ENCODE assay signal across 17 cellular contexts in the genomic region with DNA sequence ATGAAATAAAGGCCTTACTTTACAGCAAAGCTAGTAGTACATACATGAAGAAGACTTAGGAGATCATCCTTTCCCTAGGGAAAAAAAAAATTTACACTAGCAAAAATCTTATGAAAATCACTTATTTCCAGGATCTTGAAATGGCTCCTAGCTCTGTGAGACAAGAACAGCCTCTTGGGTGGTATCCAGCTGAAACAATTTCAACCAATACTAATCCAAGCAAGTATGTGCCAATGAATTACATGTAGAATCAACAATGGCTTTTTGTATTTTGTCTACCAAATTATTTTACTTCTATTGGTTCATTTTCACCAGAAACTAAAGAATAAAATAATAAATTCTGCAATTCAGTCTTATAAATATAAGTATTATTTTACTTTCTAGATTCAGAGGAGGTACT. TPM values are rescaled to one million over a fixed set of nuclear protein-coding genes. Genes with fewer than 3 reads are reported as not detected.
A peak's percentile ranks its signal among the peaks of the same experiment; 100 is the strongest.
DNase-seq lines count a peak whose midpoint lies in the region; ATAC-seq lines count a peak whose summit lies in the region.
"Had no signal": no experiment of that assay in that cellular context is flagged by ENCODE, and none has a peak within 500 bp of the region (broad histone marks: within the 10 kb centered on the region; RNA-seq: fewer than 3 reads in every experiment).

No MANE protein-coding gene starts in this region.

- H3K4me1 Mint-ChIP-seq in activated T-cell treated with anti-CD3 and anti-CD28 coated beads, Interleukin-2, amount 50 U/mL, for 24 hours (ENCODE audit: low read depth) = peaks cover 12% of the 10 kb centered on the region
- H3K4me1 Mint-ChIP-seq: B cell had no signal

- DNase-seq in G401 (ENCODE audit: low spot score) (peak; percentile 57), putamen (ENCODE audit: low spot score) (peak; percentile 89), NCI-H345 (lab: John Stamatoyannopoulos, UW) (no peak)
- no peak for DNase-seq in activated T-cell treated with anti-CD3 and anti-CD28 coated beads, Interleukin-2, amount 50 U/mL, for 24 hours
- DNase-seq: 8988T; Calu3; CD4-positive, alpha-beta T cell; DMS 273 treated with DMSO at 0.1 percent for 48 hours; HCEC 1CT; HFFc6 had no signal

- no peaks in the 10 kb centered on the region for H3K9me3 Mint-ChIP-seq in activated T-cell treated with anti-CD3 and anti-CD28 coated beads, Interleukin-2, amount 50 U/mL, for 24 hours
- H3K9me3 Mint-ChIP-seq: CD4-positive, alpha-beta T cell; HFFc6 had no signal

- peak overlapping the region; percentile 94 for H3K27ac ChIP-seq in cingulate gyrus (ENCODE audit: low read depth, low read length)
- H3K27ac ChIP-seq in layer of hippocampus (ENCODE audit: low read depth, low read length) = peak overlapping the region; percentile 89

- no peak overlapping the region for H3K27ac Mint-ChIP-seq in activated T-cell treated with anti-CD3 and anti-CD28 coated beads, Interleukin-2, amount 50 U/mL, for 24 hours
- H3K27ac Mint-ChIP-seq: B cell; CD4-positive, alpha-beta T cell; HFFc6 had no signal

- H3K4me3 Mint-ChIP-seq in activated T-cell treated with anti-CD3 and anti-CD28 coated beads, Interleukin-2, amount 50 U/mL, for 24 hours = no peak overlapping the region
- H3K4me3 Mint-ChIP-seq: B cell; CD4-positive, alpha-beta T cell; HFFc6 had no signal

- no peaks in the 10 kb centered on the region for H3K36me3 Mint-ChIP-seq in activated T-cell treated with anti-CD3 and anti-CD28 coated beads, Interleukin-2, amount 50 U/mL, for 24 hours (ENCODE audit: low read depth)

- in situ Hi-C loops in G401 (cut with HindIII; ENCODE audit: low sequenced_read_pairs) = no loop called here

- peaks cover 3% of the 10 kb centered on the region for H3K27me3 Mint-ChIP-seq in activated T-cell treated with anti-CD3 and anti-CD28 coated beads, Interleukin-2, amount 50 U/mL, for 24 hours
- H3K27me3 Mint-ChIP-seq: B cell had no signal

- no peaks in the 10 kb centered on the region for H3K27me3 ChIP-seq in layer of hippocampus (ENCODE audit: control insufficient read depth, insufficient read depth, low read length)

- no peak for ATAC-seq in GM21529 (IDR thresholded peaks at IDR 0.05; ENCODE audit: unreplicated experiment)
- ATAC-seq in HG02759 (IDR thresholded peaks at IDR 0.05; ENCODE audit: unreplicated experiment) = no peak
- ATAC-seq: HepG2 had no signal

RNA-seq across cellular contexts. Expression of gene SLCO1A2, which starts 2.7 kb away (rescaled TPM):
- not detected in 2 replicates for total RNA-seq in G401 (2014; rRNA removed; shearing (Covaris generic))
- total RNA-seq: B cell; Calu3; CD4-positive, alpha-beta T cell; H4; HepG2; HFFc6 had no signal

RNA-seq across cellular contexts. Expression of gene IAPP, which starts 35.2 kb away (rescaled TPM):
- not detected in 2 replicates for total RNA-seq in G401 (2014; rRNA removed; shearing (Covaris generic))
- total RNA-seq: B cell; Calu3; CD4-positive, alpha-beta T cell; H4; HepG2; HFFc6 had no signal

Comparison
In these comparisons a context has a peak if more than half of its experiments do, and no peak if none do; other contexts are left out.
1. DNase-seq: peak in G401 (single experiment) and putamen (single experiment); none in activated T-cell treated with anti-CD3 and anti-CD28 coated beads, Interleukin-2, amount 50 U/mL, for 24 hours (single experiment) and NCI-H345 (single experiment).